ENCODE assay signal across 8 cellular contexts in the genomic region with DNA sequence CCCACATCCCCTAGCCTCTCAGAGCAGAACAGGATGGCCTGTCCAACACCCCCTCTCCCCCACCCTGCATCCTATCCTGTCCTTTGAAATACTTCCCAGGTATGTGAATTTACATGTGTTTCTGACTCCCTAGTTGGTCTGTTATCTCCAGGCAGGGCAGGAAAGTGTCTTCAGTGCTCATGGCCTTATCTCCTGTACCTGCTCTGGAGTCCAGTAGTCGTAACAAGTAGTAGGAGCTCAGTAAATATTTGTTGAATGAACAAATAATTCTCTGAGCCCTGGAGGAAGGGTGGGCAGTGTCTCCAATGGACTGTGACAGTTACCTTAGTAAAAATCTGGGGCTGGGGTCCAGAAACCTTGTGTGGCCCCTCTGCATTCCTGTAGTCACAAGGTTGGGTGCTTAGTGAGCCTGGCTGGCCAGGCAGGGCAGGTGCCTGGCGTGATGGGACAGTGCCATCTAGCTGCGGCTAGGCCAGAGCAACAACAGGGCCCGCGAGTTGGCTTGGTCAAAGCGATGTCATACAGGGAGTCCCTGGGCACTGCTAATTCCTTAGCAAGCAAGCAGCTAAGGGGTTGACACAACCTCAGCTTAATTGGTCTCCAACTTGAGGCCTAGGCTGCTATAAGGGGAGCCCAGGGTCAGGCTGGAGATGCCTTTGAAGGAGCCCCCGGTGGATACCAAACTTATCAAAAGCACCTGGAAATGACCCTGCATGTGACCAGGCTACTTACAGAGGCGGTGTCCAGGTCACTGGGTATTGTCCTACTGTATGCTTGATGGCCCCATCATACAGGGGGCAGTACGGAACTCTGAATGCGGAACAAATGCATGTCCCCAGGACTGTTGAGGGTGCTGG.
DNase-seq lines count a peak whose midpoint lies in the region; ATAC-seq and TF ChIP-seq lines count a peak whose summit lies in the region.

No MANE protein-coding gene starts in this region.

- TF ChIP-seq CTCF in CD14-positive monocyte (IDR thresholded peaks at IDR 0.05), result peak; percentile 60
- TF ChIP-seq CTCF in KMS-11 (conservative IDR thresholded peaks at IDR 0.05; ENCODE audit: low read depth, low read length), result peak; percentile 51
- peak; percentile 93 for TF ChIP-seq CTCF in cardiac muscle cell (IDR thresholded peaks at IDR 0.05; ENCODE audit: low read depth, low read length)
- TF ChIP-seq CTCF in prostate gland (IDR thresholded peaks at IDR 0.05), result peak; percentile 49 to 90 (median 79)

- peaks cover 5 to 18% (median 6%) of the 10 kb centered on the region in 3 donors for H3K27me3 Mint-ChIP-seq in CD14-positive monocyte (ENCODE audit: low read depth in 3 of 3)

- H3K4me3 ChIP-seq in KMS-11 (IDR thresholded peaks at IDR 0.05; ENCODE audit: insufficient read depth, low read depth, low read length) (no peak overlapping the region), cardiac muscle cell (no peak overlapping the region), prostate gland (no peak overlapping the region)

- no peaks in the 10 kb centered on the region for H3K36me3 Mint-ChIP-seq in CD14-positive monocyte
- no peaks in the 10 kb centered on the region for H3K36me3 Mint-ChIP-seq in activated naive CD4-positive, alpha-beta T cell treated with anti-CD3 and anti-CD28 coated beads, Interleukin-2, amount 50 U/mL, for 72 hours

- no peak overlapping the region for H3K9ac ChIP-seq in KMS-11

- no peak for DNase-seq in CD14-positive monocyte (ENCODE audit: low spot score)
- DNase-seq in SHP77 (lab: John Stamatoyannopoulos, UW), result peak; percentile 60 to 70
- peak in 1 of 2 donors; percentile 62 for DNase-seq in activated naive CD4-positive, alpha-beta T cell treated with anti-CD3 and anti-CD28 coated beads, Interleukin-2, amount 50 U/mL, for 72 hours (ENCODE audit: low spot score in 2 of 2)
- DNase-seq in cardiac muscle cell (ENCODE audit: low read depth in 1 of 2, low spot score in 1 of 2), result peak; percentile 84 to 87
- peak; percentile 72 for DNase-seq in prostate gland (ENCODE audit: low spot score)

- WGBS in prostate gland, result 49% methylated on average over 10 of the region's 10 CpGs

- H3K27me3 ChIP-seq in KMS-11 (ENCODE audit: insufficient read depth, low read depth) (no peaks in the 10 kb centered on the region), cardiac muscle cell (no peaks in the 10 kb centered on the region), prostate gland (replicated peaks; ENCODE audit: insufficient read depth) (no peaks in the 10 kb centered on the region)

- H3K27ac ChIP-seq in KMS-11, result no peak overlapping the region
- no peak overlapping the region for H3K27ac ChIP-seq in cardiac muscle cell
- no peak overlapping the region for H3K27ac ChIP-seq in prostate gland

- no peak overlapping the region for H3K4me3 Mint-ChIP-seq in CD14-positive monocyte

- H3K79me2 ChIP-seq in KMS-11 (ENCODE audit: insufficient read depth, low read depth), result no peaks in the 10 kb centered on the region

- H3K9me3 Mint-ChIP-seq in CD14-positive monocyte, result peaks cover 0 to 2% (median 0%) of the 10 kb centered on the region in 7 donors
- no peaks in the 10 kb centered on the region for H3K9me3 Mint-ChIP-seq in activated naive CD4-positive, alpha-beta T cell treated with anti-CD3 and anti-CD28 coated beads, Interleukin-2, amount 50 U/mL, for 72 hours

- H2AFZ ChIP-seq in KMS-11 (ENCODE audit: low read depth), result no peak overlapping the region

- H3K4me1 Mint-ChIP-seq in CD14-positive monocyte, result peaks cover 2% of the 10 kb centered on the region

- TF ChIP-seq POLR2A in prostate gland (IDR thresholded peaks at IDR 0.05), result no peak

- intact Hi-C loops in CD14-positive monocyte (cut with micrococcal nuclease) (loop anchor here in 1 of 2 donors (2.0 to 10.0 kb wide), 2 partner anchors 87 to 241 kb away; no protein-coding TSS in a partner anchor), prostate gland (cut with DNase I) (loop anchor here (1.0 kb wide), 1 partner anchor 86 kb away; a partner anchor contains a TSS)

- no peaks in the 10 kb centered on the region for H3K4me1 ChIP-seq in KMS-11 (ENCODE audit: low read depth, poor library complexity, severe bottlenecking)
- H3K4me1 ChIP-seq in cardiac muscle cell (ENCODE audit: low read depth), result peaks cover 4% of the 10 kb centered on the region
- no peaks in the 10 kb centered on the region for H3K4me1 ChIP-seq in prostate gland (replicated peaks)

- H4K20me1 ChIP-seq in KMS-11 (ENCODE audit: insufficient read depth), result no peaks in the 10 kb centered on the region

- no peak overlapping the region for H3K27ac Mint-ChIP-seq in CD14-positive monocyte
- H3K27ac Mint-ChIP-seq in activated naive CD4-positive, alpha-beta T cell treated with anti-CD3 and anti-CD28 coated beads, Interleukin-2, amount 50 U/mL, for 72 hours, result peak overlapping the region in 1 of 2 donors; percentile 24

- H3K9me3 ChIP-seq in cardiac muscle cell (ENCODE audit: low read depth), result no peaks in the 10 kb centered on the region
- no peaks in the 10 kb centered on the region for H3K9me3 ChIP-seq in prostate gland

- H3K4me2 ChIP-seq in KMS-11, result no peak overlapping the region

- no peaks in the 10 kb centered on the region for H3K36me3 ChIP-seq in KMS-11 (ENCODE audit: insufficient read depth)
- H3K36me3 ChIP-seq in cardiac muscle cell, result no peaks in the 10 kb centered on the region
- no peaks in the 10 kb centered on the region for H3K36me3 ChIP-seq in prostate gland

- peak; percentile 77 for ATAC-seq in GM19351 (IDR thresholded peaks at IDR 0.05; ENCODE audit: unreplicated experiment)
- ATAC-seq in activated naive CD4-positive, alpha-beta T cell treated with anti-CD3 and anti-CD28 coated beads, Interleukin-2, amount 50 U/mL, for 72 hours, result peak; percentile 88 to 96
- no peak for ATAC-seq in HG03439 (IDR thresholded peaks at IDR 0.05; ENCODE audit: unreplicated experiment)
